ENCODE assay signal across 9 cellular contexts in the genomic region with DNA sequence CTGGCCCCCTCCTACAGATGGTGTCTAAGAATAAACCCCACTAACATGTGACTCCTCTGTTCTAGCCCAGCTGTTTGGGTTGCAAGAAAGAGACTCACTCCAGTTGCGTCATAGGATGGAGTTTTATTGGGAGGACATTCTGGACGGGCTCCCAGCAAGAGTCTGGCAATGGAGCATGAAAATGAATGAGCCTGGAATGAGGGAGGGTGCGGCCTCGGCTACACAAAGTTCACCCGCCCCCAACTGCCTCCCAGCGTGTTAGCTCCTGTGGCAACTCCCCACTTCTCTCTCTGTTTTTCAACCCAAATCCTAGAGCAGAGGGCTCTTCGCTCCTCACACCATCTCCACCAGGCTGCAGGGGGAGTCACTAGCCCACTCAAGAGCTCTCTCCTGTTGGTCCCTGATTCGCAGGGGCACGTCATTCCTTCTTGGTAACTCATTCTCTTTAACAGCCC. TPM values are rescaled to one million over a fixed set of nuclear protein-coding genes. Genes with fewer than 3 reads are reported as not detected.
DNase-seq lines count a peak whose midpoint lies in the region; ATAC-seq and TF ChIP-seq lines count a peak whose summit lies in the region.
"Had no signal": no experiment of that assay in that cellular context is flagged by ENCODE, and none has a peak within 500 bp of the region (broad histone marks: within the 10 kb centered on the region; RNA-seq: fewer than 3 reads in every experiment).

No MANE protein-coding gene starts in this region.

- DNase-seq in GM04504 (ENCODE audit: low read depth), result peak; percentile 96
- peak in 46 of 58 donors; percentile 6 to 84 (median 46) for DNase-seq in anterior cingulate cortex (lab: John Stamatoyannopoulos, UW)
- peak; percentile 89 to 94 (median 90) for DNase-seq in right cardiac atrium
- peak; percentile 80 to 90 for DNase-seq in gastrocnemius medialis
- DNase-seq in effector memory CD4-positive, alpha-beta T cell, result no peak
- no peak for DNase-seq in activated gamma-delta T cell treated with Interleukin-2 at 50 U/mL for 16 hours

- H3K27ac ChIP-seq in right cardiac atrium (ENCODE audit: low read length) (peak overlapping the region; percentile 85), gastrocnemius medialis (peak overlapping the region; percentile 57 to 76 (median 72))
- H3K27ac ChIP-seq in effector memory CD4-positive, alpha-beta T cell (ENCODE audit: insufficient read depth, low read length, poor library complexity, severe bottlenecking), result no peak overlapping the region

- in situ Hi-C loops in gastrocnemius medialis (cut with MboI; ENCODE audit: low sequenced_read_pairs in 4 of 4), result no loop called here

- H3K27me3 ChIP-seq in right cardiac atrium (ENCODE audit: control insufficient read depth, insufficient read depth) (no peaks in the 10 kb centered on the region), gastrocnemius medialis (peaks cover 3 to 10% (median 5%) of the 10 kb centered on the region in 3 donors)
- H3K27me3 ChIP-seq in effector memory CD4-positive, alpha-beta T cell (replicated peaks; ENCODE audit: control insufficient read depth, insufficient read depth, low read length, poor library complexity, severe bottlenecking), result peaks cover 9% of the 10 kb centered on the region

- TF ChIP-seq CTCF in gastrocnemius medialis (IDR thresholded peaks at IDR 0.05 in 4 of 5, conservative IDR thresholded peaks at IDR 0.05 in 1 of 5), result peak in 1 of 5 experiments; percentile 5

- TF ChIP-seq POLR2A in gastrocnemius medialis (IDR thresholded peaks at IDR 0.05), result no peak

- intact Hi-C loops in right cardiac atrium (cut with DNase I), result loop anchor here in 1 of 4 donors (10.0 kb wide), 1 partner anchor 168 kb away; no protein-coding TSS in a partner anchor
- intact Hi-C loops in gastrocnemius medialis (cut with DNase I; ENCODE audit: low total_unique reads), result loop anchor here (1.0 kb wide), 2 partner anchors 20 to 133 kb away; partner anchors contain the start of gene AP5S1

- H3K4me3 ChIP-seq in right cardiac atrium (ENCODE audit: low read length), result no peak overlapping the region
- H3K4me3 ChIP-seq in gastrocnemius medialis, result peak overlapping the region in 1 of 4 donors; percentile 5
- H3K4me3 ChIP-seq in effector memory CD4-positive, alpha-beta T cell (ENCODE audit: insufficient read depth, low read depth, low read length, poor library complexity, severe bottlenecking), result no peak overlapping the region

- ATAC-seq in right cardiac atrium (peak; percentile 85 to 88), gastrocnemius medialis (peak; percentile 99), HG03378 (IDR thresholded peaks at IDR 0.05; ENCODE audit: unreplicated experiment) (no peak), GM19452 (IDR thresholded peaks at IDR 0.05; ENCODE audit: unreplicated experiment) (no peak)

- no peaks in the 10 kb centered on the region for H3K36me3 ChIP-seq in gastrocnemius medialis
- H3K36me3 ChIP-seq in effector memory CD4-positive, alpha-beta T cell (ENCODE audit: control insufficient read depth, insufficient read depth, low read length), result no peaks in the 10 kb centered on the region

- 31% methylated on average over 9 of the region's 9 CpGs for WGBS in right cardiac atrium

- H3K4me1 ChIP-seq in right cardiac atrium (ENCODE audit: control insufficient read depth, insufficient read depth, low read length), result peaks cover 2% of the 10 kb centered on the region
- H3K4me1 ChIP-seq in gastrocnemius medialis, result peaks cover 14 to 16% of the 10 kb centered on the region in 2 donors
- H3K4me1 ChIP-seq in effector memory CD4-positive, alpha-beta T cell (ENCODE audit: control insufficient read depth, insufficient read depth, low read length, poor library complexity, severe bottlenecking), result peaks cover 3% of the 10 kb centered on the region

- H3K9me3 ChIP-seq in right cardiac atrium (ENCODE audit: control insufficient read depth, low read length) (no peaks in the 10 kb centered on the region), gastrocnemius medialis (no peaks in the 10 kb centered on the region)
- no peaks in the 10 kb centered on the region for H3K9me3 ChIP-seq in effector memory CD4-positive, alpha-beta T cell (ENCODE audit: control insufficient read depth, low read length)

RNA-seq across cellular contexts. Expression of gene ADAM33, which starts 5.1 kb away (rescaled TPM):
- total RNA-seq in right cardiac atrium, result 10 to 100 TPM; 11.5 to 23.7 (median 12.1) TPM
- polyA plus RNA-seq in right cardiac atrium, result 30.5 TPM
- 1 to 10 TPM; 2.6 to 6.4 (median 3.1) TPM for total RNA-seq in gastrocnemius medialis
- polyA plus RNA-seq: neural cell had no signal

RNA-seq across cellular contexts. Expression of gene GFRA4, which starts 23.7 kb away (rescaled TPM):
- total RNA-seq in right cardiac atrium, result not detected
- not detected for polyA plus RNA-seq in right cardiac atrium
- not detected for total RNA-seq in gastrocnemius medialis
- polyA plus RNA-seq: neural cell had no signal

RNA-seq across cellular contexts. Expression of gene SIGLEC1, which starts 25.5 kb away (rescaled TPM):
- total RNA-seq in right cardiac atrium (10 to 100 TPM in 1 of 4 donors, 1 to 10 TPM in 3; 6.7 to 12.3 (median 8.8) TPM), gastrocnemius medialis (1 to 10 TPM in 3 of 4 donors, under 1 TPM in 1; 0.61 to 3.0 (median 2.6) TPM)
- polyA plus RNA-seq in right cardiac atrium, result 4.2 TPM

RNA-seq across cellular contexts. Expression of gene HSPA12B, which starts 45.6 kb away (rescaled TPM):
- total RNA-seq in right cardiac atrium (10 to 100 TPM in 1 of 4 donors, 1 to 10 TPM in 3; 6.1 to 13.0 (median 7.1) TPM), gastrocnemius medialis (1 to 10 TPM; 3.7 to 8.5 (median 5.8) TPM)
- 8.9 TPM for polyA plus RNA-seq in right cardiac atrium
- polyA plus RNA-seq: neural cell had no signal

Comparison
In these comparisons a context has a peak if more than half of its experiments do, and no peak if none do; other contexts are left out.
1. DNase-seq: peak in GM04504 (single experiment), anterior cingulate cortex (46 of 58), right cardiac atrium (3 of 3) and gastrocnemius medialis (2 of 2); none in effector memory CD4-positive, alpha-beta T cell (0 of 3) and activated gamma-delta T cell treated with Interleukin-2 at 50 U/mL for 16 hours (single experiment).
2. ATAC-seq: peak in right cardiac atrium (2 of 2) and gastrocnemius medialis (2 of 2); none in HG03378 (single experiment) and GM19452 (single experiment).